In the genomic region with DNA sequence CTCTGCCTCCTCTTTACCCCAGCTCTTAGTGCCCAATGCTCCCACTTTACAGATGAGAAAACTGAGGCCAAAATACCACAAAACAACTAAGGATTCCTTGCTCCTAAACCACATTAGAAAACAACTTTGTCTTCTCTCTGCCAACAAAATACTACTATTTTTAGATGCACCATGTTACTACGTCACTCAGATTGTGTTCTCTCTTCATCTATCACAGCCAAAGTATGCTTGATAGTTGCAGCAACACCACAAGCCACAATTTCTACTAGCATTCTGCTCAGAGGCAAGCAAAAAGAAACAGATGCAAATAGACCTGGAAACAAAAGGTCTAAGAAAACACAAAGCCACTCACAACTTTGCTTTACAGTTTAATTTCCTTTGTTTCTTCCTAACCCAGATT, we compare ENCODE assay signal across 1 cellular context.
TF ChIP-seq lines count a peak whose summit lies in the region.

No MANE protein-coding gene starts in this region.

TF ChIP-seq in H1, 55 proteins besides CTCF, POLR2A, EP300 and RAD21 (continued from another document):
- TF ChIP-seq YY1 (IDR thresholded peaks at IDR 0.05; ENCODE audit: low read depth, low read length) (no peak), CTBP2 (IDR thresholded peaks at IDR 0.05; ENCODE audit: borderline replicate concordance, insufficient read depth, insufficient read length, low read length) (no peak)
TF ChIP-seq in H1: peak in this region for 1.
